ENCODE assay signal across 10 cellular contexts in the genomic region with DNA sequence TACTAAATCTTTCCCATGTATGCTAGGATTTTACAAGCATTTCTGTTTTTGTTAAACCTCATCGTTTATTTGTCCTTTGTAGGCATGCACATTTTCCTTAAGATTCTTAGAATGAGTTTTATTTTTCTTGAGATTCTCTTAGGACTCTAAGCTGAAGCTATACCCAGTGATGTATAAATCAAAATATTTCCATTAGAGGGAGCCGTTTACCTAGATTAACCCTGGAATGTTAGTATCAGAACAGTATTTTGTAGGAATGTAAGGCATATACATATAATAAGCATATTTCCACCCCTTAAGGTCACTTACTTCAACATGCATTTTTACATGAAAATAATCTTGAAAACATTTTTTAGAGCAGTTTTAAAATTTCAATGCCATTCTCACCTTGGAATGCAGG. TPM values are rescaled to one million over a fixed set of nuclear protein-coding genes. Genes with fewer than 3 reads are reported as not detected.
DNase-seq lines count a peak whose midpoint lies in the region; ATAC-seq and TF ChIP-seq lines count a peak whose summit lies in the region.
"Had no signal": no experiment of that assay in that cellular context is flagged by ENCODE, and none has a peak within 500 bp of the region (broad histone marks: within the 10 kb centered on the region; RNA-seq: fewer than 3 reads in every experiment).

No MANE protein-coding gene starts in this region.

- CTCF ChIA-PET in A673 (lab: Charles Lee): interaction anchor here (0.6 kb wide), 1 partner anchor 296 kb away, joined by 4 read pairs; no protein-coding TSS in a partner anchor

- no peaks in the 10 kb centered on the region for H3K36me3 ChIP-seq in A673 (ENCODE audit: insufficient read depth, low read length, poor library complexity, severe bottlenecking)
- H3K36me3 ChIP-seq in GM23338 (ENCODE audit: insufficient read depth): no peaks in the 10 kb centered on the region
- no peaks in the 10 kb centered on the region for H3K36me3 ChIP-seq in vagina

- POLR2A ChIA-PET in A673 (lab: Charles Lee; ENCODE audit: low non-redundant PET): interaction anchor here (0.7 kb wide), 1 partner anchor 576 kb away, joined by 3 read pairs; no protein-coding TSS in a partner anchor

- H3K9me3 Mint-ChIP-seq in GM23338: peaks cover 6% of the 10 kb centered on the region; the same call in 2 of the 3 replicates
- H3K9me3 Mint-ChIP-seq: activated naive CD4-positive, alpha-beta T cell treated with anti-CD3 and anti-CD28 coated beads, Interleukin-2, amount 50 U/mL, for 24 hours had no signal

- intact Hi-C loops in A673 (cut with micrococcal nuclease; ENCODE audit: unreplicated experiment): loop anchor here (5.0 kb wide), 4 partner anchors 282 to 617 kb away; no protein-coding TSS in a partner anchor
- intact Hi-C loops in vagina (cut with DNase I): no loop called here

- no peaks in the 10 kb centered on the region for H3K36me3 Mint-ChIP-seq in GM23338 (ENCODE audit: low read depth)
- H3K36me3 Mint-ChIP-seq: activated naive CD4-positive, alpha-beta T cell treated with anti-CD3 and anti-CD28 coated beads, Interleukin-2, amount 50 U/mL, for 24 hours had no signal

- peak; percentile 73 for ATAC-seq in GM23338
- ATAC-seq in HG03432 (IDR thresholded peaks at IDR 0.05; ENCODE audit: unreplicated experiment): no peak
- ATAC-seq in HG03354 (IDR thresholded peaks at IDR 0.05; ENCODE audit: poor library complexity, severe bottlenecking, unreplicated experiment): no peak

- peak; percentile 45 for TF ChIP-seq CTCF in A673 (conservative IDR thresholded peaks at IDR 0.05; ENCODE audit: low read depth, low read length)
- peak in 1 of 2 experiments; percentile 70; a peak in 3 of 4 replicates for TF ChIP-seq CTCF in GM23338 (conservative IDR thresholded peaks at IDR 0.05; ENCODE audit: low read depth in 2 of 2)
- no peak for TF ChIP-seq CTCF in vagina (IDR thresholded peaks at IDR 0.05)

- no peak overlapping the region for H3K27ac Mint-ChIP-seq in GM23338
- H3K27ac Mint-ChIP-seq: activated naive CD4-positive, alpha-beta T cell treated with anti-CD3 and anti-CD28 coated beads, Interleukin-2, amount 50 U/mL, for 24 hours had no signal

- no peaks in the 10 kb centered on the region for H3K27me3 ChIP-seq in A673 (replicated peaks; ENCODE audit: insufficient read depth, low read depth, low read length, poor library complexity)
- no peaks in the 10 kb centered on the region for H3K27me3 ChIP-seq in GM23338 (ENCODE audit: insufficient read depth)
- H3K27me3 ChIP-seq in vagina: no peaks in the 10 kb centered on the region

- TF ChIP-seq POLR2A in vagina (IDR thresholded peaks at IDR 0.05): no peak

- peak; percentile 35 for DNase-seq in A673 (ENCODE audit: low spot score)
- DNase-seq in GM23338 (ENCODE audit: low spot score): peak; percentile 54
- DNase-seq in RPMI8226: peak; percentile 18
- peak; percentile 56 for DNase-seq in glomerular visceral epithelial cell (ENCODE audit: extremely low spot score)
- DNase-seq in NCI-H1048 (lab: John Stamatoyannopoulos, UW): no peak
- no peak for DNase-seq in vagina (ENCODE audit: extremely low spot score in 2 of 2)
- DNase-seq: substantia nigra had no signal

- peaks cover 4% of the 10 kb centered on the region; the same call in 2 of the 3 replicates for H3K4me1 Mint-ChIP-seq in GM23338
- H3K4me1 Mint-ChIP-seq: activated naive CD4-positive, alpha-beta T cell treated with anti-CD3 and anti-CD28 coated beads, Interleukin-2, amount 50 U/mL, for 24 hours had no signal

- H3K4me3 Mint-ChIP-seq in GM23338: no peak overlapping the region
- H3K4me3 Mint-ChIP-seq: activated naive CD4-positive, alpha-beta T cell treated with anti-CD3 and anti-CD28 coated beads, Interleukin-2, amount 50 U/mL, for 24 hours had no signal

- H3K79me2 ChIP-seq in GM23338 (replicated peaks; ENCODE audit: insufficient read depth): no peaks in the 10 kb centered on the region

- H3F3A ChIP-seq in GM23338 (replicated peaks; ENCODE audit: low read depth): no peaks in the 10 kb centered on the region

- no peaks in the 10 kb centered on the region for H4K20me1 ChIP-seq in GM23338 (replicated peaks; ENCODE audit: insufficient read depth)

- H3K27me3 Mint-ChIP-seq in GM23338 (ENCODE audit: insufficient read depth, low read depth, poor library complexity): no peaks in the 10 kb centered on the region
- H3K27me3 Mint-ChIP-seq: activated naive CD4-positive, alpha-beta T cell treated with anti-CD3 and anti-CD28 coated beads, Interleukin-2, amount 50 U/mL, for 24 hours had no signal

- H3K9me3 ChIP-seq in A673 (ENCODE audit: low read depth, low read length, poor library complexity, severe bottlenecking): no peaks in the 10 kb centered on the region
- H3K9me3 ChIP-seq in vagina: no peaks in the 10 kb centered on the region

- no TSS peak for BruUV-seq in A673 (replicated peaks; lab: Mats Ljungman, UMichigan)

- no peaks in the 10 kb centered on the region for H3K9me2 ChIP-seq in GM23338 (ENCODE audit: insufficient read depth)

- H3K4me1 ChIP-seq in A673 (ENCODE audit: insufficient read depth, low read length, poor library complexity, severe bottlenecking) (peaks cover 11% of the 10 kb centered on the region), GM23338 (ENCODE audit: insufficient read depth) (no peaks in the 10 kb centered on the region), vagina (no peaks in the 10 kb centered on the region)

- no peak overlapping the region for H3K4me2 ChIP-seq in GM23338

- H3K4me3 ChIP-seq in A673 (ENCODE audit: low read depth, low read length, poor library complexity, severe bottlenecking) (no peak overlapping the region), GM23338 (no peak overlapping the region), vagina (no peak overlapping the region)

- H3K27ac ChIP-seq in A673 (ENCODE audit: low read depth, low read length, poor library complexity, severe bottlenecking) (no peak overlapping the region), GM23338 (ENCODE audit: low read depth) (no peak overlapping the region), vagina (no peak overlapping the region)

- no peak overlapping the region for H2AFZ ChIP-seq in GM23338

TF ChIP-seq in GM23338, 12 proteins besides CTCF, POLR2A, EP300 and RAD21 (continues in another document):
- TF ChIP-seq NANOG (IDR thresholded peaks at IDR 0.05; ENCODE audit: borderline replicate concordance) (no peak), JUNB (IDR thresholded peaks at IDR 0.05; ENCODE audit: unreplicated experiment) (no peak), ZNF114 (CRISPR knock-in tag; IDR thresholded peaks at IDR 0.05) (no peak), EZH2 (IDR thresholded peaks at IDR 0.05; ENCODE audit: low read depth, unreplicated experiment) (no peak), STAT1 (IDR thresholded peaks at IDR 0.05; ENCODE audit: unreplicated experiment) (no peak), EZH2phosphoT487 (IDR thresholded peaks at IDR 0.05; ENCODE audit: unreplicated experiment) (no peak)

RNA-seq across cellular contexts. Expression of a gene that starts 35.2 kb away (rescaled TPM):
- 2.5 and 5.8 TPM in 2 replicates for total RNA-seq in A673 (2021)
- 8.4 and 10.9 TPM in 2 replicates for total RNA-seq in GM23338 (2014; rRNA removed; shearing (Covaris generic))
- 6.4 and 10.1 TPM in 2 replicates for polyA plus RNA-seq in GM23338 (2016; fragmentation: Nextera tagmentation; extraction: Ambion mirVana)
- 32.9 TPM for total RNA-seq in vagina

Comparison
In these comparisons a context has a peak if more than half of its experiments do, and no peak if none do; other contexts are left out.
1. DNase-seq: peak in A673 (single experiment), GM23338 (single experiment), RPMI8226 (single experiment) and glomerular visceral epithelial cell (single experiment); none in NCI-H1048 (single experiment) and vagina (0 of 2).